Comparison of ENCODE assay signal across 10 cellular contexts in genomic region chr6:161186173-161186769, GRCh38.
DNase-seq lines count a peak whose midpoint lies in the region; ATAC-seq lines count a peak whose summit lies in the region.
"Had no signal": no experiment of that assay in that cellular context is flagged by ENCODE, and none has a peak within 500 bp of the region (broad histone marks: within the 10 kb centered on the region; RNA-seq: fewer than 3 reads in every experiment).

No MANE protein-coding gene starts in this region.

- DNase-seq in GM03348 (ENCODE audit: low spot score) = peak; percentile 86
- DNase-seq in RPMI7951 (ENCODE audit: low read depth) = peak; percentile 94
- DNase-seq in renal cortical epithelial cell (ENCODE audit: low read depth) = peak; percentile 98
- DNase-seq in putamen (ENCODE audit: low spot score) = no peak
- DNase-seq in NCI-H82 (lab: John Stamatoyannopoulos, UW) = no peak
- DNase-seq: activated naive CD8-positive, alpha-beta T cell treated with anti-CD3 and anti-CD28 coated beads, Interleukin-2, amount 10 ng/mL, durations not matched to agents 7 days and 5 days; NCI-H524 treated with DMSO at 0.1 percent for 48 hours had no signal

- ATAC-seq in esophagus mucosa (peak; percentile 72), GM21526 (IDR thresholded peaks at IDR 0.05; ENCODE audit: low FRiP score, unreplicated experiment) (no peak), HG02798 (IDR thresholded peaks at IDR 0.05; ENCODE audit: poor library complexity, unreplicated experiment) (no peak)

Comparison
In these comparisons a context has a peak if more than half of its experiments do, and no peak if none do; other contexts are left out.
1. DNase-seq: peak in GM03348 (single experiment), RPMI7951 (single experiment) and renal cortical epithelial cell (single experiment); none in putamen (single experiment) and NCI-H82 (single experiment).